In the genomic region with DNA sequence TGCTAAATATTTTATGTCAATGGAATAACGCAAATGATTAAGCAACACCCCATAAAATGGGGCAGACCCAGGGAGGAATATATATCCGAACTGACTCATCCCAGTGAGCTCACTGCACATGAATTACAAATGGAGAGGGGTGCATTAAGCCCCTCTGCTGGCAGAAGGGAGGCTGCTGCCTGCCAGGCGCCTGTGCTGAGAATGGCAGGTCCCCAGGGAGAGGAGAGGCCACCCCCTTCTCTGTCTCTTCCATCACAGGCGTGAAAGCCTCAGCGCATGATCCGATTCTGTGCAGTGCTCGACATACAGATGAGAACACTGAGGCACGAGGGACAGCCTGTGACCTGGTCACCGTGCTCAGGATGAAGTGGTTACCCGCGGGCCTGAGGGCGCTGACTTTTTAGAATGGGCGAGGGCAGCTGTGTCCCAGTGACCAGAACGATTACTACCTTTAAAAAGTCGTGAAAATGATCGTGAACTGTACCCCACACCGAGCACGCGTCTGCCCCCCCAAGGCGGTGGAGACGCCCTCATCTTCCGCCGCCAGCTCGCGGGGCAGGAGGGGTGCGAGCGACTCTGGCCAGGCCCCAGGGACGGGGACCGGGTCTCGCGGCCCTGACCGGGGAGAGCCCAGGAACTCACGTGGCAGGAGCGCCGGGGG, we compare ENCODE assay signal across 8 cellular contexts.
DNase-seq lines count a peak whose midpoint lies in the region; TF ChIP-seq lines count a peak whose summit lies in the region.
"Not testable (repeated sequence)": the region's sequence is repeated elsewhere in the genome, so short reads cannot be mapped to it uniquely, and the experiment has no call there.

No MANE protein-coding gene starts in this region.

- not testable (repeated sequence) for H3K9me3 ChIP-seq in muscle layer of colon (ENCODE audit: low read length)

- not testable (repeated sequence) for H3K9ac ChIP-seq in muscle layer of colon (ENCODE audit: low read length)

- not testable (repeated sequence) for H3K4me1 ChIP-seq in muscle layer of colon (ENCODE audit: insufficient read depth, low read length)

- not testable (repeated sequence) for H3K27me3 ChIP-seq in brain microvascular endothelial cell (replicated peaks); muscle layer of colon (ENCODE audit: control insufficient read depth in 1 of 2, insufficient read depth in 2 of 2, low read length in 2 of 2)

- peak overlapping the region; percentile 90 for H3K27ac ChIP-seq in brain microvascular endothelial cell
- H3K27ac ChIP-seq in muscle layer of colon (ENCODE audit: low read depth, low read length): peak overlapping the region; percentile 34

- in situ Hi-C loops in brain microvascular endothelial cell (cut with HindIII; ENCODE audit: low pct_ligation_motif_present, low sequenced_read_pairs): not testable (repeated sequence)

- H3K36me3 ChIP-seq in brain microvascular endothelial cell (replicated peaks); muscle layer of colon (ENCODE audit: insufficient read depth, low read length): not testable (repeated sequence)

- peak overlapping the region; percentile 69 for H3K4me3 ChIP-seq in AG10803 (ENCODE audit: low read length)
- peak overlapping the region; percentile 68 for H3K4me3 ChIP-seq in brain microvascular endothelial cell (ENCODE audit: low read depth, low read length)
- H3K4me3 ChIP-seq in muscle layer of colon (ENCODE audit: low read depth in 1 of 2, low read length in 2 of 2): peak overlapping the region; percentile 32 to 58

- DNase-seq in AG10803 (ENCODE audit: low read depth) (peak; percentile 65), HCEC 1CT (peak; percentile 73), NCI-H748 (lab: John Stamatoyannopoulos, UW; ENCODE audit: unreplicated experiment) (peak; percentile 25), brain microvascular endothelial cell (peak; percentile 69), globus pallidus (ENCODE audit: low spot score) (peak; percentile 16)
- DNase-seq in activated CD4-positive, alpha-beta T cell treated with anti-CD3 and anti-CD28 coated beads for 4 hours: peak; percentile 11 to 25
- DNase-seq in stimulated activated CD4-positive, alpha-beta T cell treated with anti-CD3 and anti-CD28 coated beads, TNF-alpha, amount 100 ng/mL, for 24 hours (ENCODE audit: low read depth in 3 of 3): peak in 2 of 3 experiments; percentile 3 to 19

- TF ChIP-seq CTCF in AG10803 (conservative IDR thresholded peaks at IDR 0.05; ENCODE audit: low read length): not testable (repeated sequence)
- peak; percentile 8 for TF ChIP-seq CTCF in brain microvascular endothelial cell (IDR thresholded peaks at IDR 0.05; ENCODE audit: low read depth, low read length, missing control alignments)

Comparison
In these comparisons a context has a peak if more than half of its experiments do, and no peak if none do; other contexts are left out.
1. Peak in every context shown above with its lines: DNase-seq, H3K4me3 ChIP-seq and H3K27ac ChIP-seq.
2. DNase-seq: peak in every context shown above with its lines; median percentile 73 in HCEC 1CT; 69 in brain microvascular endothelial cell; 65 in AG10803; 25 in NCI-H748; 18 in activated CD4-positive, alpha-beta T cell treated with anti-CD3 and anti-CD28 coated beads for 4 hours; 16 in globus pallidus; 11 in stimulated activated CD4-positive, alpha-beta T cell treated with anti-CD3 and anti-CD28 coated beads, TNF-alpha, amount 100 ng/mL, for 24 hours.